12 cellular contexts compared by ENCODE assay signal in genomic region chr14:51546603-51547258, GRCh38.
DNase-seq lines count a peak whose midpoint lies in the region; ATAC-seq and TF ChIP-seq lines count a peak whose summit lies in the region.
"Had no signal": no experiment of that assay in that cellular context is flagged by ENCODE, and none has a peak within 500 bp of the region (broad histone marks: within the 10 kb centered on the region; RNA-seq: fewer than 3 reads in every experiment).

No MANE protein-coding gene starts in this region.

- H3K4me3 ChIP-seq in HEK293 (ENCODE audit: low read depth, low read length) (no peak overlapping the region), SJCRH30 (no peak overlapping the region), smooth muscle cell (no peak overlapping the region)
- H3K4me3 ChIP-seq: Peyer's patch had no signal

- WGBS in smooth muscle cell (ENCODE audit: low lambda C conversion rate): 49% methylated on average over 2 of the region's 2 CpGs

- H3K4me1 ChIP-seq in HEK293 (ENCODE audit: control insufficient read depth, insufficient read depth, low read length) (peaks cover 31% of the 10 kb centered on the region), SJCRH30 (peaks cover 18% of the 10 kb centered on the region), smooth muscle cell (ENCODE audit: low read depth) (peaks cover 31% of the 10 kb centered on the region)
- H3K4me1 ChIP-seq: Peyer's patch had no signal

- POLR2A ChIA-PET in HEK293 (lab: Yijun Ruan, JAX): interaction anchor here (0.7 to 1.3 kb wide), 3 partner anchors 14 to 230 kb away, joined by 3 to 9 read pairs (median 6); no protein-coding TSS in a partner anchor

- peak overlapping the region; percentile 41 for H3K4me2 ChIP-seq in smooth muscle cell

- H2AFZ ChIP-seq in smooth muscle cell (ENCODE audit: low read depth): no peak overlapping the region

- no peaks in the 10 kb centered on the region for H3K9me3 ChIP-seq in HEK293 (ENCODE audit: control insufficient read depth, insufficient read depth, low read depth, low read length)
- no peaks in the 10 kb centered on the region for H3K9me3 ChIP-seq in SJCRH30 (replicated peaks)
- no peaks in the 10 kb centered on the region for H3K9me3 ChIP-seq in smooth muscle cell (replicated peaks; ENCODE audit: low read depth)
- H3K9me3 ChIP-seq: Peyer's patch had no signal

- H4K20me1 ChIP-seq in smooth muscle cell (ENCODE audit: low read depth): no peaks in the 10 kb centered on the region

- H3K9ac ChIP-seq in smooth muscle cell (ENCODE audit: low read depth): peak overlapping the region; percentile 81

- intact Hi-C loops in head of caudate nucleus (cut with DNase I): no loop called here

- ATAC-seq in left lobe of liver: peak; percentile 76

- DNase-seq in SJCRH30: peak in 1 of 2 experiments; percentile 53
- no peak for DNase-seq in left lobe of liver (ENCODE audit: low spot score)
- no peak for DNase-seq in smooth muscle cell (lab: John Stamatoyannopoulos, UW; ENCODE audit: unreplicated experiment)
- DNase-seq in GM13976 (ENCODE audit: low spot score): no peak
- no peak for DNase-seq in head of caudate nucleus
- DNase-seq in central memory CD4-positive, alpha-beta T cell: no peak
- no peak for DNase-seq in effector CD8-positive, alpha-beta T cell (lab: John Stamatoyannopoulos, UW)
- DNase-seq: activated naive CD8-positive, alpha-beta T cell treated with anti-CD3 and anti-CD28 coated beads for 36 hours; CD4-positive, alpha-beta T cell; stimulated activated CD8-positive, alpha-beta memory T cell treated with anti-CD3 and anti-CD28 coated beads, Interleukin-4, amount 100 ng/mL, for 48 hours had no signal

- no peaks in the 10 kb centered on the region for H3K79me2 ChIP-seq in smooth muscle cell (ENCODE audit: low read depth)

- H3K36me3 ChIP-seq in HEK293 (ENCODE audit: control insufficient read depth in 2 of 2, insufficient read depth in 1 of 2, low read length in 2 of 2) (no peaks in the 10 kb centered on the region), SJCRH30 (no peaks in the 10 kb centered on the region), smooth muscle cell (ENCODE audit: low read depth) (no peaks in the 10 kb centered on the region)
- H3K36me3 ChIP-seq: Peyer's patch had no signal

- H3F3A ChIP-seq in smooth muscle cell (ENCODE audit: low read depth): peaks cover 13% of the 10 kb centered on the region

- H3K27me3 ChIP-seq in SJCRH30 (no peaks in the 10 kb centered on the region), smooth muscle cell (ENCODE audit: low read depth) (no peaks in the 10 kb centered on the region)
- H3K27me3 ChIP-seq: Peyer's patch had no signal

- CTCF ChIA-PET in HEK293 (lab: Yijun Ruan, JAX): interaction anchor here (0.6 kb wide), 1 partner anchor 14 kb away, joined by 4 read pairs; no protein-coding TSS in a partner anchor

- in situ Hi-C loops in GM13976 (cut with MboI; ENCODE audit: low sequenced_read_pairs, unreplicated experiment): no loop called here

- TF ChIP-seq CTCF in HEK293 (tag by site-specific recombination; IDR thresholded peaks at IDR 0.05) (no peak), smooth muscle cell (IDR thresholded peaks at IDR 0.05; ENCODE audit: borderline replicate concordance, insufficient read depth, poor library complexity, severe bottlenecking) (no peak), GM13976 (IDR thresholded peaks at IDR 0.05; ENCODE audit: borderline replicate concordance, control extremely low read depth, extremely low read depth, insufficient read depth, missing control alignments) (no peak)

- H3K27ac ChIP-seq in HEK293 (ENCODE audit: extremely low read depth, low read depth, low read length) (peak overlapping the region; percentile 76), SJCRH30 (peak overlapping the region; percentile 51), smooth muscle cell (ENCODE audit: low read depth) (peak overlapping the region; percentile 99)

TF ChIP-seq in HEK293, 187 proteins besides CTCF, POLR2A, EP300 and RAD21 (continues in another document):
- no peak for TF ChIP-seq ZNF404 (tag by site-specific recombination; IDR thresholded peaks at IDR 0.05)
- TF ChIP-seq ZNF148 (tag by site-specific recombination; IDR thresholded peaks at IDR 0.05; ENCODE audit: borderline replicate concordance): no peak
- peak; percentile 56; the same call in 1 of the 2 replicates for TF ChIP-seq ZNF843 (tag by site-specific recombination; IDR thresholded peaks at IDR 0.05)
- TF ChIP-seq ZNF626 (tag by site-specific recombination; IDR thresholded peaks at IDR 0.05): no peak
- TF ChIP-seq SCRT2 (tag by site-specific recombination; IDR thresholded peaks at IDR 0.05): no peak
- no peak for TF ChIP-seq ZNF747 (tag by site-specific recombination; IDR thresholded peaks at IDR 0.05)
- TF ChIP-seq ZNF366 (tag by site-specific recombination; conservative IDR thresholded peaks at IDR 0.05): 0 out of 2 replicates have a peak, but pooled peaks have one; percentile 22
- TF ChIP-seq, protein P1, sequence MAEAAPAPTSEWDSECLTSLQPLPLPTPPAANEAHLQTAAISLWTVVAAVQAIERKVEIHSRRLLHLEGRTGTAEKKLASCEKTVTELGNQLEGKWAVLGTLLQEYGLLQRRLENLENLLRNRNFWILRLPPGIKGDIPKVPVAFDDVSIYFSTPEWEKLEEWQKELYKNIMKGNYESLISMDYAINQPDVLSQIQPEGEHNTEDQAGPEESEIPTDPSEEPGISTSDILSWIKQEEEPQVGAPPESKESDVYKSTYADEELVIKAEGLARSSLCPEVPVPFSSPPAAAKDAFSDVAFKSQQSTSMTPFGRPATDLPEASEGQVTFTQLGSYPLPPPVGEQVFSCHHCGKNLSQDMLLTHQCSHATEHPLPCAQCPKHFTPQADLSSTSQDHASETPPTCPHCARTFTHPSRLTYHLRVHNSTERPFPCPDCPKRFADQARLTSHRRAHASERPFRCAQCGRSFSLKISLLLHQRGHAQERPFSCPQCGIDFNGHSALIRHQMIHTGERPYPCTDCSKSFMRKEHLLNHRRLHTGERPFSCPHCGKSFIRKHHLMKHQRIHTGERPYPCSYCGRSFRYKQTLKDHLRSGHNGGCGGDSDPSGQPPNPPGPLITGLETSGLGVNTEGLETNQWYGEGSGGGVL (tag by site-specific recombination; IDR thresholded peaks at IDR 0.05): no peak
- TF ChIP-seq ZBTB44 (tag by site-specific recombination; IDR thresholded peaks at IDR 0.05): peak; percentile 37; the same call in 1 of the 2 replicates
